ENCODE assay signal across 9 cellular contexts in the genomic region with DNA sequence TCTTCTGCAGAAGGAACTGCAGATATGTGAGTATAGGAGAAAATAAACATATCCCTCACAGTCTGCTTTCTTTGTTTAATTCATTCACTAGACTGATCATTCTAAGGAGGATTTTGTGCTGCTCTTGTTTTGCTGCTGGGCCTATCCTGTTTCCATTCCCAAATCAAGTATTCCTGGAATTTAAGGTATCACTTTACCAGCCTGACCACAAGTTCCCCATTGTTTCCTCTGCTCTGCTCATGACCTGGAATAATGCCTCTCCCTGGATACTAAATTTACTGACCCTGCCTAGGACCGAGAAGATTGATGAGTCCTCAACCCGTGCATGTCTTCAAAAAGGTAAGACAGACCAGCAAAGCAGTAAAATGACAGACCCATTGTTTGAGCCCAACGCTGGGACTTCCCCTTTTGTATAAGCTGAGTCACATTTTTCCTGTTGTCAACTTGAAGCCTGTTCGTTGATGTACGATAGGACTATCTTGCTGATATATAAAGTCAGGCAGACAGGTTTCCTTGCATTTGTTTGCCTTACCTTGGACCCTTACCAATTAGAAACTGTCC.
DNase-seq lines count a peak whose midpoint lies in the region; ATAC-seq, FAIRE-seq and TF ChIP-seq lines count a peak whose summit lies in the region.
"Had no signal": no experiment of that assay in that cellular context is flagged by ENCODE, and none has a peak within 500 bp of the region (broad histone marks: within the 10 kb centered on the region; RNA-seq: fewer than 3 reads in every experiment).

No MANE protein-coding gene starts in this region.

- H3K36me3 Mint-ChIP-seq in astrocyte (ENCODE audit: low read depth, unreplicated experiment) = no peaks in the 10 kb centered on the region

- intact Hi-C loops in heart left ventricle (cut with DNase I) = no loop called here
- intact Hi-C loops in tibial artery (cut with DNase I; ENCODE audit: low total_unique reads) = no loop called here

- no peaks in the 10 kb centered on the region for H3K27me3 Mint-ChIP-seq in astrocyte (ENCODE audit: low read depth, unreplicated experiment)

- DNase-seq in heart left ventricle (no peak), right atrium auricular region (ENCODE audit: low spot score) (no peak), Peyer's patch (peak in 2 of 3 donors; percentile 16 to 53), astrocyte (ENCODE audit: low read depth) (peak; percentile 77), midbrain (lab: John Stamatoyannopoulos, UW) (peak; percentile 3), AG08396 (ENCODE audit: low spot score) (no peak), tibial artery (no peak)

- H3K4me3 Mint-ChIP-seq in astrocyte (ENCODE audit: unreplicated experiment) = no peak overlapping the region

- H4K20me1 ChIP-seq in astrocyte (ENCODE audit: insufficient read depth, low read length) = no peaks in the 10 kb centered on the region

- H3K4me3 ChIP-seq in heart left ventricle (peak overlapping the region in 1 of 12 donors; percentile 9), right atrium auricular region (no peak overlapping the region), Peyer's patch (no peak overlapping the region), astrocyte (ENCODE audit: insufficient read depth, low read depth, low read length) (no peak overlapping the region), tibial artery (no peak overlapping the region)

- H3K27ac ChIP-seq in heart left ventricle (peak overlapping the region in 2 of 12 donors; percentile 16 to 86), right atrium auricular region (no peak overlapping the region), Peyer's patch (no peak overlapping the region), astrocyte (ENCODE audit: low read depth, low read length) (peak overlapping the region; percentile 35), tibial artery (no peak overlapping the region)

- ATAC-seq in heart left ventricle (peak in 3 of 4 donors; percentile 29 to 74 (median 56)), HG03066 (IDR thresholded peaks at IDR 0.05; ENCODE audit: low read depth, unreplicated experiment) (peak; percentile 34)

- no peak overlapping the region for H2AFZ ChIP-seq in astrocyte (ENCODE audit: low read depth, low read length)

- no peak for TF ChIP-seq POLR2A in heart left ventricle (IDR thresholded peaks at IDR 0.05)
- TF ChIP-seq POLR2A in Peyer's patch (IDR thresholded peaks at IDR 0.05) = no peak

- no peaks in the 10 kb centered on the region for H3K9me3 Mint-ChIP-seq in astrocyte (ENCODE audit: unreplicated experiment)

- H3K4me1 ChIP-seq in heart left ventricle = peaks cover 0 to 46% (median 2%) of the 10 kb centered on the region in 12 donors
- no peaks in the 10 kb centered on the region for H3K4me1 ChIP-seq in right atrium auricular region
- no peaks in the 10 kb centered on the region for H3K4me1 ChIP-seq in Peyer's patch
- H3K4me1 ChIP-seq in astrocyte (ENCODE audit: insufficient read depth, low read length) = peaks cover 19% of the 10 kb centered on the region
- H3K4me1 ChIP-seq in tibial artery = no peaks in the 10 kb centered on the region

- no peaks in the 10 kb centered on the region for H3K79me2 ChIP-seq in astrocyte (ENCODE audit: insufficient read depth, low read length)

- WGBS in heart left ventricle, 4 donors = 21 to 28% (median 22%) methylated on average over 5 of the region's 5 CpGs

- H3K27me3 ChIP-seq in heart left ventricle (no peaks in the 10 kb centered on the region), right atrium auricular region (no peaks in the 10 kb centered on the region), Peyer's patch (no peaks in the 10 kb centered on the region), astrocyte (ENCODE audit: insufficient read depth, low read length) (no peaks in the 10 kb centered on the region), tibial artery (no peaks in the 10 kb centered on the region)

- H3K9me3 ChIP-seq in heart left ventricle (no peaks in the 10 kb centered on the region), right atrium auricular region (no peaks in the 10 kb centered on the region), Peyer's patch (no peaks in the 10 kb centered on the region), astrocyte (ENCODE audit: insufficient read depth, low read depth, low read length) (no peaks in the 10 kb centered on the region), tibial artery (no peaks in the 10 kb centered on the region)

- H3K4me2 ChIP-seq in astrocyte (ENCODE audit: low read length) = peak overlapping the region; percentile 73

- H3K4me1 Mint-ChIP-seq in astrocyte (ENCODE audit: low read depth, unreplicated experiment) = peaks cover 21% of the 10 kb centered on the region

- TF ChIP-seq CTCF in heart left ventricle (IDR thresholded peaks at IDR 0.05) (no peak), right atrium auricular region (IDR thresholded peaks at IDR 0.05) (no peak), Peyer's patch (IDR thresholded peaks at IDR 0.05) (no peak), astrocyte (IDR thresholded peaks at IDR 0.05; ENCODE audit: insufficient read depth, low read depth, low read length) (no peak), tibial artery (IDR thresholded peaks at IDR 0.05) (no peak)

- no peaks in the 10 kb centered on the region for H3K36me3 ChIP-seq in heart left ventricle
- H3K36me3 ChIP-seq in right atrium auricular region = no peaks in the 10 kb centered on the region
- no peaks in the 10 kb centered on the region for H3K36me3 ChIP-seq in Peyer's patch
- no peaks in the 10 kb centered on the region for H3K36me3 ChIP-seq in astrocyte (ENCODE audit: insufficient read depth, low read length)
- H3K36me3 ChIP-seq in tibial artery = no peaks in the 10 kb centered on the region

- FAIRE-seq in astrocyte (lab: Jason Lieb, UNC) = no peak
- FAIRE-seq: G401.6 had no signal

- peak overlapping the region; percentile 9 for H3K27ac Mint-ChIP-seq in astrocyte (ENCODE audit: unreplicated experiment)

- no peak overlapping the region for H3K9ac ChIP-seq in astrocyte (ENCODE audit: low read length)

Comparison
In these comparisons a context has a peak if more than half of its experiments do, and no peak if none do; other contexts are left out.
1. DNase-seq: peak in Peyer's patch (2 of 3), astrocyte (single experiment) and midbrain (single experiment); none in heart left ventricle (0 of 5), right atrium auricular region (single experiment), AG08396 (single experiment) and tibial artery (0 of 2).